Comparison of ENCODE assay signal across 23 cellular contexts in the genomic region with DNA sequence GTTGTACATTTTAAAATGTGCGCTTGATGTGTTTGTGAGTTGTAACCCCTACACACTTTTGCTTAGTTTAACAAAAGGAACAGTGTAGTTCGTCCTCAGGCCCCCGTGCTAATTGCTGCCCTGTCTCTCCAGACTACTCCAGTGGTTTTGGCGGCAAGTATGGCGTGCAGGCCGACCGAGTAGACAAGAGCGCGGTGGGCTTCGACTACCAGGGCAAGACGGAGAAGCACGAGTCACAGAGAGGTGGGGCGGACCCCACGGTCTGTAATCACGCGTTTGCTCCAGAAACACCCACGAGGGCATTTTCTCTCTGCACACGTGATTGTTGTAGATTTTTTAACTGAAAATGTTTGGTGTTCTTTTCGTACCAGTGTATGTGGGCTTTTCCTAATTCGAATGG. TPM values are rescaled to one million over a fixed set of nuclear protein-coding genes. Genes with fewer than 3 reads are reported as not detected.
DNase-seq lines count a peak whose midpoint lies in the region; ATAC-seq and TF ChIP-seq lines count a peak whose summit lies in the region.
"Had no signal": no experiment of that assay in that cellular context is flagged by ENCODE, and none has a peak within 500 bp of the region (broad histone marks: within the 10 kb centered on the region; RNA-seq: fewer than 3 reads in every experiment).

No MANE protein-coding gene starts in this region.

- H4K91ac ChIP-seq in mesenchymal stem cell (ENCODE audit: low read length), result no peak overlapping the region

- DNase-seq in A673 (ENCODE audit: low spot score) (no peak), chondrocyte (ENCODE audit: low spot score) (peak; percentile 88), mesenchymal stem cell (no peak), hypothalamus (lab: John Stamatoyannopoulos, UW) (no peak)
- DNase-seq: BE2C; C1 segment of cervical spinal cord; CD4-positive, alpha-beta memory T cell; CD4-positive, CD25-positive, alpha-beta regulatory T cell; COR-L47; DMS 273 treated with DMSO at 0.1 percent for 48 hours; DMS153; DMS53; DMS79; DND-41; EL; GDM1 had no signal

- no peak overlapping the region for H2BK15ac ChIP-seq in mesenchymal stem cell (ENCODE audit: low read depth, poor library complexity, severe bottlenecking)

- H3K9me3 ChIP-seq in A673 (ENCODE audit: low read depth, low read length, poor library complexity, severe bottlenecking) (no peaks in the 10 kb centered on the region), mesenchymal stem cell (ENCODE audit: control insufficient read depth, low read length) (no peaks in the 10 kb centered on the region)
- H3K9me3 ChIP-seq: A549, BE2C, BLaER1 had no signal

- H2BK120ac ChIP-seq in mesenchymal stem cell (ENCODE audit: low read depth, low read length), result no peak overlapping the region

- no peak overlapping the region for H3K27ac Mint-ChIP-seq in chondrocyte (ENCODE audit: unreplicated experiment)
- H3K27ac Mint-ChIP-seq: CD14-positive monocyte; CD4-positive, alpha-beta memory T cell; CD4-positive, CD25-positive, alpha-beta regulatory T cell had no signal

- H2AK5ac ChIP-seq in mesenchymal stem cell (ENCODE audit: low read length, severe bottlenecking), result peak overlapping the region; percentile 82

- TF ChIP-seq CTCF in A673 (conservative IDR thresholded peaks at IDR 0.05; ENCODE audit: low read depth, low read length), result no peak
- TF ChIP-seq CTCF in chondrocyte (IDR thresholded peaks at IDR 0.05), result no peak

- no peak overlapping the region for H3K23ac ChIP-seq in mesenchymal stem cell (ENCODE audit: low read length in 2 of 2)

- no peak overlapping the region for H2BK5ac ChIP-seq in mesenchymal stem cell (ENCODE audit: low read depth, low read length, poor library complexity, severe bottlenecking)

- BruUV-seq in A673 (replicated peaks; lab: Mats Ljungman, UMichigan), result no TSS peak

- H3K9ac ChIP-seq in mesenchymal stem cell (ENCODE audit: low read length), result no peak overlapping the region
- H3K9ac ChIP-seq: BLaER1 had no signal

- no peak overlapping the region for H3K14ac ChIP-seq in mesenchymal stem cell (ENCODE audit: low read length in 2 of 2)

- no peak overlapping the region for H3K4me2 ChIP-seq in mesenchymal stem cell (ENCODE audit: low read length, poor library complexity, severe bottlenecking)
- H3K4me2 ChIP-seq: A549, BLaER1 had no signal

- H3K4me3 ChIP-seq in A673 (ENCODE audit: low read depth, low read length, poor library complexity, severe bottlenecking) (no peak overlapping the region), mesenchymal stem cell (ENCODE audit: insufficient read depth in 1 of 2, low read depth in 1 of 2, low read length in 2 of 2) (no peak overlapping the region)
- H3K4me3 ChIP-seq: A549, BLaER1, GM12878 had no signal

- no peak overlapping the region for H2AFZ ChIP-seq in mesenchymal stem cell (ENCODE audit: low read depth, low read length)

- peaks cover 91% of the 10 kb centered on the region for H3K36me3 ChIP-seq in A673 (ENCODE audit: insufficient read depth, low read length, poor library complexity, severe bottlenecking)
- H3K36me3 ChIP-seq in mesenchymal stem cell (ENCODE audit: control insufficient read depth in 1 of 2, insufficient read depth in 2 of 2, low read depth in 1 of 2, low read length in 2 of 2), result peaks cover 77 to 94% of the 10 kb centered on the region in 2 experiments
- H3K36me3 ChIP-seq: BLaER1 had no signal

- peak overlapping the region; percentile 69 for H3K27ac ChIP-seq in A673 (ENCODE audit: low read depth, low read length, poor library complexity, severe bottlenecking)
- peak overlapping the region; percentile 96 for H3K27ac ChIP-seq in mesenchymal stem cell (ENCODE audit: low read length, poor library complexity, severe bottlenecking)
- H3K27ac ChIP-seq: 22Rv1, A549, BLaER1 had no signal

- CTCF ChIA-PET in A673 (lab: Charles Lee), result no interaction called here

- H3K27me3 Mint-ChIP-seq in chondrocyte (ENCODE audit: low read depth), result no peaks in the 10 kb centered on the region
- H3K27me3 Mint-ChIP-seq: CD4-positive, alpha-beta memory T cell; CD4-positive, CD25-positive, alpha-beta regulatory T cell had no signal

- intact Hi-C loops in A673 (cut with micrococcal nuclease; ENCODE audit: unreplicated experiment), result no loop called here

- no peak overlapping the region for H3K4me3 Mint-ChIP-seq in chondrocyte (ENCODE audit: unreplicated experiment)
- H3K4me3 Mint-ChIP-seq: CD4-positive, alpha-beta memory T cell; CD4-positive, CD25-positive, alpha-beta regulatory T cell; CD8-positive, alpha-beta memory T cell had no signal

- peaks cover 26% of the 10 kb centered on the region for H3K4me1 Mint-ChIP-seq in chondrocyte (ENCODE audit: low read depth)
- H3K4me1 Mint-ChIP-seq: CD4-positive, alpha-beta memory T cell; CD8-positive, alpha-beta memory T cell had no signal

- H3K4me1 ChIP-seq in A673 (ENCODE audit: insufficient read depth, low read length, poor library complexity, severe bottlenecking), result no peaks in the 10 kb centered on the region
- peaks cover 46% of the 10 kb centered on the region for H3K4me1 ChIP-seq in mesenchymal stem cell (ENCODE audit: control insufficient read depth, insufficient read depth, low read depth, low read length)
- H3K4me1 ChIP-seq: A549, BE2C had no signal

- no peaks in the 10 kb centered on the region for H3K9me3 Mint-ChIP-seq in chondrocyte (ENCODE audit: low read depth)
- H3K9me3 Mint-ChIP-seq: CD4-positive, alpha-beta memory T cell; CD4-positive, CD25-positive, alpha-beta regulatory T cell; CD8-positive, alpha-beta memory T cell had no signal

- H4K8ac ChIP-seq in mesenchymal stem cell (ENCODE audit: low read length), result no peak overlapping the region

- H2BK12ac ChIP-seq in mesenchymal stem cell (ENCODE audit: low read length in 2 of 2), result no peak overlapping the region

- H3K27me3 ChIP-seq in A673 (replicated peaks; ENCODE audit: insufficient read depth, low read depth, low read length, poor library complexity) (no peaks in the 10 kb centered on the region), mesenchymal stem cell (ENCODE audit: control insufficient read depth in 1 of 2, insufficient read depth in 1 of 2, low read length in 2 of 2) (no peaks in the 10 kb centered on the region)
- H3K27me3 ChIP-seq: BE2C, BLaER1 had no signal

- 96% methylated on average over 20 of the region's 20 CpGs for WGBS in mesenchymal stem cell

- no peak overlapping the region for H3K18ac ChIP-seq in mesenchymal stem cell (ENCODE audit: low read depth in 1 of 2, low read length in 2 of 2)

- POLR2A ChIA-PET in A673 (lab: Charles Lee; ENCODE audit: low non-redundant PET), result no interaction called here

- H3K36me3 Mint-ChIP-seq in chondrocyte (ENCODE audit: low read depth), result peaks cover 46% of the 10 kb centered on the region
- H3K36me3 Mint-ChIP-seq: CD4-positive, alpha-beta memory T cell; CD4-positive, CD25-positive, alpha-beta regulatory T cell; CD8-positive, alpha-beta memory T cell had no signal

- no peak overlapping the region for H3K4ac ChIP-seq in mesenchymal stem cell (ENCODE audit: low read depth in 1 of 2, low read length in 2 of 2)

- H3K79me1 ChIP-seq in mesenchymal stem cell (replicated peaks; ENCODE audit: low read length, poor library complexity, severe bottlenecking), result peaks cover 26% of the 10 kb centered on the region

- ATAC-seq in GM19455 (IDR thresholded peaks at IDR 0.05; ENCODE audit: unreplicated experiment), result no peak
- ATAC-seq: A549, GM12878 had no signal

RNA-seq across cellular contexts. Expression of a gene that starts 18.6 kb away (rescaled TPM):
- total RNA-seq in A673 (2021), result 247 TPM in 2 replicates
- 290 to 314 TPM (median 307 TPM) in 3 replicates for total RNA-seq in chondrocyte
- 258 TPM for polyA plus RNA-seq in mesenchymal stem cell (2013, experiment 1 of 2)
- 243 TPM for polyA plus RNA-seq in mesenchymal stem cell (2013, experiment 2 of 2)
- polyA plus RNA-seq: CD8-positive, alpha-beta memory T cell had no signal
